In the genomic region with DNA sequence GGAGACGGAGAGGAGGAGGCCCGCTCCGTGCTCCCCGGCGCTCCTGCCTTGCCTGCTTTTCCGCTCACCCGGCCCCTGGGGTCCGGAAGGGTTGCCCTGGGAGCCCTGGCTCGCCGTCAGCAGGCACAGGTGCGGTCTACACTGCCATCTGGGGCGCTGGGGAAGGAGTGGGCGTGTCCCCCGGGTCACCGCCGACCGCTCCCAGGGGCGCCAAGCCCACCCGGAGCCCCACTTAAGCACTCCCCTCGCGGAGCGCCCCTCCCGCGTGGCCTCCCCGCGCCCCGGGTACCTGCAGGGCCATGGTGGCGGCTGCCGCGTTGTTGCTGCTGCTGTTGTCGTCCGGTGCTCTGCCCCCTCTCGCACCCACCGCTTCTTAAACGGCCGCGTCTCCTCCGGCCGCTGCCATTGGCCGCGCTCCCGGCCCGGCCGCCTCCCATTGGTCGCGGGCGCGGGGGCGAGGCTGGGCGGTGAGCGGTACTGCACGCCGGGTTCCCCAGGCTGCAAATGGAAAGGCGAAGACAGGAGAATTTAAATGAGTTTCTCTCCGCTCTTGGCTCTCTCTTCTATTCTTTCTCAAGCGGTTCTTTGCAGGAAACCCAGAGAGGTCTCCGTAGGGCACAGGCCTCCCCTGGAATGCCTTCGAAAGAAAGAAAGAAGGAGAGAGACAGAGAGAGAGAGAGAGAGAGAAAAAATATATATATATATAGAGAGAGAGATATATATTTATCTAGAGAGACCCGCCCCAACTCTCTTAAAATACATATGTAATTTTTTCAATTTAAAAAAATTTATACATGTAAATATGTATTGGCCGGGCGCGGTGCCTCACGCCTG, we compare ENCODE assay signal across 8 cellular contexts.
A peak's percentile ranks its signal among the peaks of the same experiment; 100 is the strongest.
DNase-seq lines count a peak whose midpoint lies in the region; ATAC-seq and TF ChIP-seq lines count a peak whose summit lies in the region.

A gene (minus strand): TSS at position 349 of the 834 bp plus-strand sequence. CDS start 48 bp downstream, at position 301.

- DNase-seq in AG08396 (ENCODE audit: low spot score) (peak; percentile 96), NCI-H345 (lab: John Stamatoyannopoulos, UW) (peak; percentile 80), choroid plexus epithelial cell (ENCODE audit: low read depth) (peak; percentile 81), left kidney (ENCODE audit: low read depth, low spot score) (peak; percentile 97)
- DNase-seq in activated CD4-positive, alpha-beta T cell treated with anti-CD3 and anti-CD28 coated beads for 24 hours (ENCODE audit: low read depth in 2 of 2), result peak; percentile 70 to 74
- peak; percentile 83 for DNase-seq in stimulated activated CD4-positive, alpha-beta T cell treated with anti-CD3 and anti-CD28 coated beads, Interleukin-1b, Interleukin-23, amount 100 ng/mL, for 48 hours

- peak within 1 kb of the TSS; percentile 72 for H3K4me3 ChIP-seq in choroid plexus epithelial cell (ENCODE audit: low read depth, low read length)

- ATAC-seq in GM18873 (IDR thresholded peaks at IDR 0.05; ENCODE audit: low FRiP score, unreplicated experiment) (peak; percentile 84), HG03135 (IDR thresholded peaks at IDR 0.05; ENCODE audit: unreplicated experiment) (peak; percentile 99)

- peak; percentile 25 for TF ChIP-seq CTCF in choroid plexus epithelial cell (conservative IDR thresholded peaks at IDR 0.05; ENCODE audit: low read depth, low read length)

Comparison
In these comparisons a context has a peak if more than half of its experiments do, and no peak if none do; other contexts are left out.
1. Peak in every context shown above with its lines: DNase-seq, ATAC-seq and H3K4me3 ChIP-seq.